ENCODE assay signal across 1 cellular context in genomic region chr4:76898949-76899640, GRCh38.
A peak's percentile ranks its signal among the peaks of the same experiment; 100 is the strongest.
TF ChIP-seq lines count a peak whose summit lies in the region.

No MANE protein-coding gene starts in this region.

TF ChIP-seq in HepG2, 621 proteins besides CTCF, POLR2A, EP300 and RAD21 (continued from another document and continues in another):
- TF ChIP-seq ISL2 (CRISPR knock-in tag; IDR thresholded peaks at IDR 0.05): peak; percentile 69
- TF ChIP-seq TEAD3 (CRISPR knock-in tag; optimal IDR thresholded peaks at IDR 0.05; ENCODE audit: borderline replicate concordance): peak; percentile 70
- TF ChIP-seq PAF1 (CRISPR knock-in tag; IDR thresholded peaks at IDR 0.05): no peak
- TF ChIP-seq CREM (IDR thresholded peaks at IDR 0.05): peak; percentile 34; the same call in 1 of the 2 replicates
- no peak for TF ChIP-seq CREM (CRISPR knock-in tag; IDR thresholded peaks at IDR 0.05)
- TF ChIP-seq ZNF710 (CRISPR knock-in tag; IDR thresholded peaks at IDR 0.05; ENCODE audit: borderline replicate concordance): peak; percentile 69; the same call in 1 of the 2 replicates
- no peak for TF ChIP-seq ZBTB8A (CRISPR knock-in tag; IDR thresholded peaks at IDR 0.05; ENCODE audit: borderline replicate concordance, low read depth)
- no peak for TF ChIP-seq BRCA1 (CRISPR knock-in tag; IDR thresholded peaks at IDR 0.05)
- peak; percentile 52; the same call in 1 of the 2 replicates for TF ChIP-seq FOXP4 (CRISPR knock-in tag; IDR thresholded peaks at IDR 0.05)
- TF ChIP-seq TCF7 (IDR thresholded peaks at IDR 0.05; ENCODE audit: low read depth): peak; percentile 51
- TF ChIP-seq ZNF10 (CRISPR knock-in tag; IDR thresholded peaks at IDR 0.05; ENCODE audit: borderline replicate concordance, low read depth): no peak
- no peak for TF ChIP-seq GLI4 (CRISPR knock-in tag; IDR thresholded peaks at IDR 0.05; ENCODE audit: borderline replicate concordance)
- TF ChIP-seq POGZ (CRISPR knock-in tag; IDR thresholded peaks at IDR 0.05): no peak
- no peak for TF ChIP-seq ZNF564 (CRISPR knock-in tag; IDR thresholded peaks at IDR 0.05)
- peak; percentile 39 for TF ChIP-seq ARID5B (CRISPR knock-in tag; IDR thresholded peaks at IDR 0.05)
- no peak for TF ChIP-seq ZNF44 (CRISPR knock-in tag; IDR thresholded peaks at IDR 0.05)
- no peak for TF ChIP-seq ASH2L (IDR thresholded peaks at IDR 0.05; ENCODE audit: insufficient read length, low read depth, low read length)
- no peak for TF ChIP-seq ZNF772 (CRISPR knock-in tag; IDR thresholded peaks at IDR 0.05)
- no peak for TF ChIP-seq ZNF143 (CRISPR knock-in tag; IDR thresholded peaks at IDR 0.05)
- no peak for TF ChIP-seq THAP8 (CRISPR knock-in tag; IDR thresholded peaks at IDR 0.05; ENCODE audit: borderline replicate concordance)
- TF ChIP-seq ZNF276 (CRISPR knock-in tag; IDR thresholded peaks at IDR 0.05; ENCODE audit: low read depth): no peak
- peak; percentile 62; the same call in 1 of the 2 replicates for TF ChIP-seq TFAP4 (IDR thresholded peaks at IDR 0.05; ENCODE audit: borderline replicate concordance, low read depth)
- no peak for TF ChIP-seq ZNF263 (CRISPR knock-in tag; IDR thresholded peaks at IDR 0.05)
- TF ChIP-seq RFX5 (IDR thresholded peaks at IDR 0.05; ENCODE audit: low read depth, low read length): no peak
- TF ChIP-seq ZNF574 (CRISPR knock-in tag; IDR thresholded peaks at IDR 0.05): no peak
- no peak for TF ChIP-seq SRY (CRISPR knock-in tag; IDR thresholded peaks at IDR 0.05)
- TF ChIP-seq ZNF142 (CRISPR knock-in tag; IDR thresholded peaks at IDR 0.05): no peak
- no peak for TF ChIP-seq ZMAT5 (CRISPR knock-in tag; IDR thresholded peaks at IDR 0.05; ENCODE audit: borderline replicate concordance, low read depth)
- no peak for TF ChIP-seq ATF2 (CRISPR knock-in tag; IDR thresholded peaks at IDR 0.05)
- TF ChIP-seq ZKSCAN5 (CRISPR knock-in tag; IDR thresholded peaks at IDR 0.05): no peak
